11 cellular contexts compared by ENCODE assay signal in the genomic region with DNA sequence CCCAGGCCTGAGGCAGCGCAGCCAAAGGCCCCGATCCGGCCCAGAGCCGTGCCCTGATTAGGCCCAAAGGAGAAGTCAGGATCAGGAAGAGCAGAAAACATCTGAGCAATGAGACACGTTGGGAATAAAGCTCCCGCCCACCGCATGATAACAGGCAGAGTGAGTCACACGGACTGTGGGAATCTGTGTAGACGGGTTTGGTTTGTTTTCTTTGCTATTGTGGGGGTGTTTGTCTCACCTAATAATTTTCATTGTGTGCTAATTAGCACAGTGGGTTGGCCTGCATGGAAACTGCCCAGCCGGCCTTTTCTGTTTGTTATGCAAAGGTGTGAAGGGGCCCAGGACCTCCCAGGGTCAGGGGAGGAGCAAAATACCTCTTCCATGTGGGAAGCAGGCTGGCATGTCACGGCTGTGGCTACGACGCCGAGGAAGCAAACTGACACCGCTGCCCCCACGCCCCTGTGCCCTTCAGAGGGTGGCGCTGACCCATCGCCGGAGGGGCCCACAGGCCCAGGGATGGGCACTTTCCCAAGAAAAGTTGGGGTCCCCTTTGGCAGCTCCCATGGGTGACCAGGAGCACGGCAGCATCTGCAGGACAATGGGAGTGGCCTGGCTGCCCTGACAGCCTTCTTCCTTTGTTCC.
A peak's percentile ranks its signal among the peaks of the same experiment; 100 is the strongest.
DNase-seq lines count a peak whose midpoint lies in the region; ATAC-seq, FAIRE-seq and TF ChIP-seq lines count a peak whose summit lies in the region.
"Had no signal": no experiment of that assay in that cellular context is flagged by ENCODE, and none has a peak within 500 bp of the region (broad histone marks: within the 10 kb centered on the region; RNA-seq: fewer than 3 reads in every experiment).

No MANE protein-coding gene starts in this region.

- no peak overlapping the region for H2AK9ac ChIP-seq in IMR-90 (replicated peaks; ENCODE audit: low read depth, low read length, poor library complexity)

- H2AK5ac ChIP-seq in IMR-90 (ENCODE audit: low read depth, low read length) (no peak overlapping the region), mesenchymal stem cell (ENCODE audit: low read length, severe bottlenecking) (no peak overlapping the region)

- peak overlapping the region; percentile 56; the same call in 1 of the 2 replicates for H4K5ac ChIP-seq in IMR-90 (ENCODE audit: low read depth, low read length)

- H3K79me2 ChIP-seq in ACC112 (ENCODE audit: control insufficient read depth, insufficient read depth, low read length, unreplicated experiment) (no peaks in the 10 kb centered on the region), endothelial cell of umbilical vein (ENCODE audit: control insufficient read depth, insufficient read depth, low read length) (no peaks in the 10 kb centered on the region)

- H3K4me1 ChIP-seq in ACC112 (ENCODE audit: control insufficient read depth, insufficient read depth, low read length, unreplicated experiment) (peaks cover 11% of the 10 kb centered on the region), IMR-90 (ENCODE audit: control insufficient read depth, insufficient read depth, low read length) (peaks cover 9% of the 10 kb centered on the region), endothelial cell of umbilical vein (ENCODE audit: control insufficient read depth, extremely low read depth, insufficient read depth, low read length) (no peaks in the 10 kb centered on the region), mesenchymal stem cell (ENCODE audit: control insufficient read depth, insufficient read depth, low read depth, low read length) (peaks cover 18% of the 10 kb centered on the region)
- no peaks in the 10 kb centered on the region for H3K4me1 ChIP-seq in effector memory CD4-positive, alpha-beta T cell (ENCODE audit: control insufficient read depth, insufficient read depth, low read length, poor library complexity, severe bottlenecking)

- H3K18ac ChIP-seq in IMR-90 (ENCODE audit: low read depth, low read length) (no peak overlapping the region; the same call in 1 of the 2 replicates), mesenchymal stem cell (ENCODE audit: low read depth in 1 of 2, low read length in 2 of 2) (no peak overlapping the region)

- H3K4me2 ChIP-seq in IMR-90 (ENCODE audit: low read depth, low read length) (no peak overlapping the region), endothelial cell of umbilical vein (ENCODE audit: insufficient read depth, low read length) (no peak overlapping the region), mesenchymal stem cell (ENCODE audit: low read length, poor library complexity, severe bottlenecking) (no peak overlapping the region)

- intact Hi-C loops in IMR-90 (cut with micrococcal nuclease) (no loop called here), endothelial cell of umbilical vein (cut with micrococcal nuclease) (no loop called here)

- H2AFZ ChIP-seq in ACC112 (ENCODE audit: low read length, unreplicated experiment): peak overlapping the region; percentile 88
- peak overlapping the region; percentile 86 for H2AFZ ChIP-seq in IMR-90 (replicated peaks; ENCODE audit: low read length, poor library complexity)
- H2AFZ ChIP-seq in endothelial cell of umbilical vein (ENCODE audit: low read depth, low read length): no peak overlapping the region
- H2AFZ ChIP-seq in mesenchymal stem cell (ENCODE audit: low read depth, low read length): peak overlapping the region; percentile 48

- H3K27me3 ChIP-seq in ACC112 (ENCODE audit: insufficient read depth, low read length) (no peaks in the 10 kb centered on the region), IMR-90 (ENCODE audit: control insufficient read depth, insufficient read depth, low read length) (peaks cover 8% of the 10 kb centered on the region; the same call in 1 of the 2 replicates), endothelial cell of umbilical vein (ENCODE audit: control insufficient read depth in 2 of 2, insufficient read depth in 2 of 2, low read length in 2 of 2) (no peaks in the 10 kb centered on the region), mesenchymal stem cell (ENCODE audit: control insufficient read depth in 1 of 2, insufficient read depth in 1 of 2, low read length in 2 of 2) (peaks cover 0 to 56% of the 10 kb centered on the region in 2 experiments)
- H3K27me3 ChIP-seq in effector memory CD4-positive, alpha-beta T cell (replicated peaks; ENCODE audit: control insufficient read depth, insufficient read depth, low read length, poor library complexity, severe bottlenecking): no peaks in the 10 kb centered on the region

- TF ChIP-seq POLR2A in IMR-90 (IDR thresholded peaks at IDR 0.05; ENCODE audit: low read depth, low read length) (peak; percentile 37; the same call in 1 of the 2 replicates), endothelial cell of umbilical vein (IDR thresholded peaks at IDR 0.05; ENCODE audit: low read depth, low read length) (no peak)

- H3K9me1 ChIP-seq in IMR-90 (ENCODE audit: insufficient read depth, low read length) (no peaks in the 10 kb centered on the region; the same call in 1 of the 2 replicates), endothelial cell of umbilical vein (replicated peaks; ENCODE audit: control insufficient read depth, extremely low read depth, insufficient read depth, low read length) (no peaks in the 10 kb centered on the region)

- H4K8ac ChIP-seq in IMR-90 (ENCODE audit: low read depth in 2 of 2, low read length in 2 of 2): 0 out of 4 replicates have a peak overlapping the region, but pooled peaks of 1 of the 2 experiments have one; percentile 31
- H4K8ac ChIP-seq in mesenchymal stem cell (ENCODE audit: low read length): no peak overlapping the region

- H3K27ac ChIP-seq in ACC112 (ENCODE audit: low read depth, low read length) (peak overlapping the region; percentile 75), IMR-90 (ENCODE audit: insufficient read depth, low read length) (no peak overlapping the region), endothelial cell of umbilical vein (ENCODE audit: insufficient read depth, low read depth, low read length) (no peak overlapping the region), mesenchymal stem cell (ENCODE audit: low read length, poor library complexity, severe bottlenecking) (no peak overlapping the region)
- no peak overlapping the region for H3K27ac ChIP-seq in effector memory CD4-positive, alpha-beta T cell (ENCODE audit: insufficient read depth, low read length, poor library complexity, severe bottlenecking)

- H3K14ac ChIP-seq in IMR-90 (replicated peaks; ENCODE audit: low read depth, low read length): no peak overlapping the region
- peak overlapping the region in 1 of 2 experiments; percentile 26 for H3K14ac ChIP-seq in mesenchymal stem cell (ENCODE audit: low read length in 2 of 2)

- H2BK15ac ChIP-seq in IMR-90 (ENCODE audit: low read depth, low read length): no peak overlapping the region
- H2BK15ac ChIP-seq in mesenchymal stem cell (ENCODE audit: low read depth, poor library complexity, severe bottlenecking): no peak overlapping the region

- H3K4me3 ChIP-seq in ACC112 (ENCODE audit: low read depth, low read length) (0 out of 2 replicates have a peak overlapping the region, but pooled peaks have one; percentile 30), IMR-90 (ENCODE audit: insufficient read depth, low read depth, low read length) (no peak overlapping the region), endothelial cell of umbilical vein (replicated peaks in 1 of 3; ENCODE audit: insufficient read depth in 1 of 3, low read depth in 1 of 3, low read length in 3 of 3) (no peak overlapping the region), mesenchymal stem cell (ENCODE audit: insufficient read depth in 1 of 2, low read depth in 1 of 2, low read length in 2 of 2) (no peak overlapping the region)
- H3K4me3 ChIP-seq in effector memory CD4-positive, alpha-beta T cell (ENCODE audit: insufficient read depth, low read depth, low read length, poor library complexity, severe bottlenecking): no peak overlapping the region

- no peak overlapping the region; the same call in 1 of the 2 replicates for H3K4ac ChIP-seq in IMR-90 (ENCODE audit: low read depth, low read length)
- no peak overlapping the region for H3K4ac ChIP-seq in mesenchymal stem cell (ENCODE audit: low read depth in 1 of 2, low read length in 2 of 2)

- TF ChIP-seq RAD21 in IMR-90 (IDR thresholded peaks at IDR 0.05; ENCODE audit: low read length): peak; percentile 3; the same call in 1 of the 2 replicates

- H3K9me3 ChIP-seq in IMR-90 (ENCODE audit: control insufficient read depth, insufficient read depth, low read length): no peaks in the 10 kb centered on the region
- H3K9me3 ChIP-seq in endothelial cell of umbilical vein (replicated peaks; ENCODE audit: control insufficient read depth, insufficient read depth, low read length): no peaks in the 10 kb centered on the region
- no peaks in the 10 kb centered on the region for H3K9me3 ChIP-seq in mesenchymal stem cell (ENCODE audit: control insufficient read depth, low read length)
- no peaks in the 10 kb centered on the region for H3K9me3 ChIP-seq in effector memory CD4-positive, alpha-beta T cell (ENCODE audit: control insufficient read depth, low read length)

- TF ChIP-seq CTCF in IMR-90 (conservative IDR thresholded peaks at IDR 0.05; ENCODE audit: low read depth, low read length): no peak
- no peak for TF ChIP-seq CTCF in endothelial cell of umbilical vein (IDR thresholded peaks at IDR 0.05; ENCODE audit: extremely low read depth in 1 of 2, insufficient read depth in 1 of 2, low read depth in 1 of 2, low read length in 2 of 2)
- TF ChIP-seq CTCF in GM13976 (IDR thresholded peaks at IDR 0.05; ENCODE audit: borderline replicate concordance, control extremely low read depth, extremely low read depth, insufficient read depth, missing control alignments): no peak

- H2BK5ac ChIP-seq in IMR-90 (ENCODE audit: low read depth, low read length, poor library complexity, severe bottlenecking) (peak overlapping the region; percentile 38), mesenchymal stem cell (ENCODE audit: low read depth, low read length, poor library complexity, severe bottlenecking) (no peak overlapping the region)

- H3K36me3 ChIP-seq in ACC112 (ENCODE audit: insufficient read depth, low read length) (no peaks in the 10 kb centered on the region), IMR-90 (ENCODE audit: control insufficient read depth, insufficient read depth, low read length) (no peaks in the 10 kb centered on the region), endothelial cell of umbilical vein (ENCODE audit: control insufficient read depth in 2 of 2, extremely low read depth in 1 of 2, insufficient read depth in 2 of 2, low read length in 2 of 2) (no peaks in the 10 kb centered on the region), mesenchymal stem cell (ENCODE audit: control insufficient read depth in 1 of 2, insufficient read depth in 2 of 2, low read depth in 1 of 2, low read length in 2 of 2) (no peaks in the 10 kb centered on the region)
- no peaks in the 10 kb centered on the region for H3K36me3 ChIP-seq in effector memory CD4-positive, alpha-beta T cell (ENCODE audit: control insufficient read depth, insufficient read depth, low read length)

- H3K9ac ChIP-seq in IMR-90 (ENCODE audit: low read depth, low read length): no peak overlapping the region
- H3K9ac ChIP-seq in endothelial cell of umbilical vein (replicated peaks; ENCODE audit: extremely low read depth, insufficient read depth, low read length): no peak overlapping the region
- peak overlapping the region; percentile 81 for H3K9ac ChIP-seq in mesenchymal stem cell (ENCODE audit: low read length)

- H3K79me1 ChIP-seq in IMR-90 (ENCODE audit: low read depth in 1 of 2, low read length in 2 of 2) (no peaks in the 10 kb centered on the region), mesenchymal stem cell (replicated peaks; ENCODE audit: low read length, poor library complexity, severe bottlenecking) (no peaks in the 10 kb centered on the region)

- H2BK12ac ChIP-seq in mesenchymal stem cell (ENCODE audit: low read length in 2 of 2): peak overlapping the region in 1 of 2 experiments; percentile 51

- H4K20me1 ChIP-seq in IMR-90 (ENCODE audit: insufficient read depth, low read length): no peaks in the 10 kb centered on the region; the same call in 1 of the 2 replicates
- H4K20me1 ChIP-seq in endothelial cell of umbilical vein (replicated peaks; ENCODE audit: control insufficient read depth, extremely low read depth, insufficient read depth, low read length): no peaks in the 10 kb centered on the region

- DNase-seq in IMR-90 (peak; percentile 92), endothelial cell of umbilical vein (ENCODE audit: low read depth, low spot score) (peak; percentile 71), mesenchymal stem cell (peak; percentile 75), DMS 273 treated with DMSO at 0.1 percent for 48 hours (lab: John Stamatoyannopoulos, UW) (no peak), GM13976 (ENCODE audit: low spot score) (no peak)
- no peak for DNase-seq in effector memory CD4-positive, alpha-beta T cell
- DNase-seq: effector CD8-positive, alpha-beta T cell; naive B cell; NCI-H187 treated with DMSO at 0.1 percent for 48 hours had no signal

- no peak overlapping the region for H3K56ac ChIP-seq in IMR-90 (ENCODE audit: extremely low read depth, insufficient read depth, low read length)

- H4K91ac ChIP-seq in IMR-90 (ENCODE audit: insufficient read depth, low read depth, low read length) (peak overlapping the region; percentile 66; the same call in 1 of the 2 replicates), mesenchymal stem cell (ENCODE audit: low read length) (no peak overlapping the region)

- dilution Hi-C loops in IMR-90 (cut with HindIII; ENCODE audit: low sequenced_read_pairs, unreplicated experiment) (no loop called here), endothelial cell of umbilical vein (cut with MboI; ENCODE audit: extremely low pct_ligation_motif_present, low sequenced_read_pairs) (no loop called here)

- peak; percentile 81 for FAIRE-seq in endothelial cell of umbilical vein (lab: Jason Lieb, UNC)

- no peak overlapping the region for H2BK20ac ChIP-seq in IMR-90 (ENCODE audit: low read depth, low read length)

- BruUV-seq in IMR-90 (replicated peaks; lab: Mats Ljungman, UMichigan) (no TSS peak), endothelial cell of umbilical vein (replicated peaks; lab: Mats Ljungman, UMichigan) (no TSS peak)

- ATAC-seq in IMR-90 (ENCODE audit: low read depth) (peak; percentile 97), GM21529 (IDR thresholded peaks at IDR 0.05; ENCODE audit: unreplicated experiment) (no peak)

- WGBS in IMR-90 (ENCODE audit: extremely low coverage in 2 of 2, insufficient read length in 1 of 2), 2 experiments: 83% methylated on average over 3 of the region's 20 CpGs; no CpG with 5 or more reads in 1 of the 2 experiments
- 57% methylated on average over 20 of the region's 20 CpGs for WGBS in mesenchymal stem cell

- in situ Hi-C loops in IMR-90 (cut with MboI; ENCODE audit: low sequenced_read_pairs): no loop called here
- in situ Hi-C loops in GM13976 (cut with MboI; ENCODE audit: low sequenced_read_pairs, unreplicated experiment): no loop called here

- H3K23ac ChIP-seq in IMR-90 (ENCODE audit: low read depth, low read length) (no peak overlapping the region), mesenchymal stem cell (ENCODE audit: low read length in 2 of 2) (no peak overlapping the region)

- H2BK120ac ChIP-seq in IMR-90 (ENCODE audit: low read depth, low read length) (no peak overlapping the region), mesenchymal stem cell (ENCODE audit: low read depth, low read length) (no peak overlapping the region)

- CTCF ChIA-PET in IMR-90 (lab: Yijun Ruan, JAX) (no interaction called here), endothelial cell of umbilical vein (lab: Charles Lee) (no interaction called here)

- POLR2A ChIA-PET in IMR-90 (lab: Charles Lee; ENCODE audit: unreplicated experiment) (no interaction called here), endothelial cell of umbilical vein (lab: Charles Lee) (no interaction called here)

Comparison
In these comparisons a context has a peak if more than half of its experiments do, and no peak if none do; other contexts are left out.
1. DNase-seq: peak in IMR-90 (single experiment), endothelial cell of umbilical vein (single experiment) and mesenchymal stem cell (single experiment); none in DMS 273 treated with DMSO at 0.1 percent for 48 hours (single experiment), effector memory CD4-positive, alpha-beta T cell (0 of 3) and GM13976 (single experiment).